8 cellular contexts compared by ENCODE assay signal in genomic region chr3:51384730-51385473, GRCh38. TPM values are rescaled to one million over a fixed set of nuclear protein-coding genes. Genes with fewer than 3 reads are reported as not detected.
DNase-seq lines count a peak whose midpoint lies in the region; ATAC-seq lines count a peak whose summit lies in the region.

Gene MANF (plus strand): TSS chr3:51385291. CDS start chr3:51385343, 52 bp downstream.

- DNase-seq in AG20443 (ENCODE audit: low spot score), result peak; percentile 100
- DNase-seq in NCI-H460 (ENCODE audit: extremely low read depth, low read depth), result peak; percentile 94
- peak; percentile 94 for DNase-seq in activated CD4-positive, CD25-positive, alpha-beta regulatory T cell treated with anti-CD3 and anti-CD28 coated beads, Interleukin-2, amount 50 U/mL, for 72 hours
- DNase-seq in cerebellar nuclear complex (lab: John Stamatoyannopoulos, UW), result peak; percentile 88 to 96
- DNase-seq in islet precursor cell, result peak; percentile 99
- DNase-seq in stimulated activated CD4-positive, alpha-beta T cell treated with anti-CD3 and anti-CD28 coated beads, Interleukin-12 subunit alpha, Interleukin-12 subunit beta, amount 100 ng/mL, for 48 hours (ENCODE audit: low read depth in 2 of 3, low spot score in 1 of 3), result peak; percentile 92 to 98 (median 97)

- ATAC-seq in GM19043 (IDR thresholded peaks at IDR 0.05; ENCODE audit: low read depth, unreplicated experiment) (peak; percentile 97), HG03378 (IDR thresholded peaks at IDR 0.05; ENCODE audit: unreplicated experiment) (peak; percentile 84)

RNA-seq across cellular contexts. Expression of gene MANF, which starts in this region (rescaled TPM):
- 91.2 and 97.0 TPM in 2 replicates for total RNA-seq in NCI-H460 (2014; rRNA removed; shearing (Covaris generic))
- 69.0 and 86.1 TPM in 2 replicates for polyA plus RNA-seq in NCI-H460 (2014; cell fraction: nucleus; rRNA removed)

Comparison
In these comparisons a context has a peak if more than half of its experiments do, and no peak if none do; other contexts are left out.
1. Peak in every context shown above with its lines: DNase-seq and ATAC-seq.